8 cellular contexts compared by ENCODE assay signal in genomic region chr17:10616502-10617119, GRCh38. TPM values are rescaled to one million over a fixed set of nuclear protein-coding genes. Genes with fewer than 3 reads are reported as not detected.
A peak's percentile ranks its signal among the peaks of the same experiment; 100 is the strongest.
DNase-seq lines count a peak whose midpoint lies in the region; ATAC-seq lines count a peak whose summit lies in the region.

No MANE protein-coding gene starts in this region.

- ATAC-seq in left lobe of liver, result peak; percentile 89

- no peaks in the 10 kb centered on the region for H3K36me3 ChIP-seq in H7 (replicated peaks; ENCODE audit: control insufficient read depth, insufficient read depth, low read length)

- no peaks in the 10 kb centered on the region for H3K27me3 ChIP-seq in H7 (ENCODE audit: control insufficient read depth, insufficient read depth, low read length)

- no peak overlapping the region for H3K4me3 ChIP-seq in H7 (ENCODE audit: insufficient read depth, low read depth, low read length)

- DNase-seq in COR-L47 (lab: John Stamatoyannopoulos, UW) (peak; percentile 2), H7 (peak; percentile 86), NCI-H2227 (lab: John Stamatoyannopoulos, UW; ENCODE audit: unreplicated experiment) (peak; percentile 81), cerebellum (ENCODE audit: low spot score) (peak; percentile 30), left lobe of liver (ENCODE audit: low spot score) (peak; percentile 74), cortex of kidney (lab: John Stamatoyannopoulos, UW) (no peak)
- DNase-seq in activated CD4-positive, alpha-beta T cell treated with anti-CD3 and anti-CD28 coated beads for 24 hours (ENCODE audit: low read depth in 2 of 2), result peak; percentile 58 to 62
- DNase-seq in stimulated activated CD4-positive, alpha-beta T cell treated with anti-CD3 and anti-CD28 coated beads, Interleukin-4, amount 100 ng/mL, for 48 hours (ENCODE audit: low read depth in 2 of 2), result peak; percentile 68 to 82

RNA-seq across cellular contexts. Expression of gene MYH3, which starts 40.5 kb away (rescaled TPM):
- total RNA-seq in H7 (2014; rRNA removed; shearing (Covaris generic)), result 0.69 and 4.2 TPM in 2 replicates
- total RNA-seq in cerebellum, result 1.4 TPM
- total RNA-seq in left lobe of liver, result 4.2 TPM
